ENCODE assay signal across 13 cellular contexts in genomic region chr19:48591021-48591420, GRCh38. TPM values are rescaled to one million over a fixed set of nuclear protein-coding genes. Genes with fewer than 3 reads are reported as not detected.
DNase-seq lines count a peak whose midpoint lies in the region; ATAC-seq and TF ChIP-seq lines count a peak whose summit lies in the region.
"Had no signal": no experiment of that assay in that cellular context is flagged by ENCODE, and none has a peak within 500 bp of the region (broad histone marks: within the 10 kb centered on the region; RNA-seq: fewer than 3 reads in every experiment).

No MANE protein-coding gene starts in this region.

- POLR2A ChIA-PET in activated CD4-positive, alpha-beta T cell treated with anti-CD3 and anti-CD28 coated beads, Interleukin-2, amount 10 ng/mL, durations not matched to agents 7 days and 5 days (lab: Charles Lee) = no interaction called here
- POLR2A ChIA-PET in activated CD4-positive, alpha-beta T cell treated with anti-CD3 and anti-CD28 coated beads for 36 hours (lab: Charles Lee) = no interaction called here

- peak overlapping the region; percentile 50 for H3K27ac Mint-ChIP-seq in activated CD4-positive, alpha-beta T cell treated with anti-CD3 and anti-CD28 coated beads, Interleukin-2, amount 10 ng/mL, durations not matched to agents 7 days and 5 days
- H3K27ac Mint-ChIP-seq in activated CD4-positive, alpha-beta T cell treated with anti-CD3 and anti-CD28 coated beads for 36 hours = no peak overlapping the region

- H3K36me3 Mint-ChIP-seq in activated CD4-positive, alpha-beta T cell treated with anti-CD3 and anti-CD28 coated beads, Interleukin-2, amount 10 ng/mL, durations not matched to agents 7 days and 5 days (ENCODE audit: low read depth) = peaks cover 5% of the 10 kb centered on the region
- H3K36me3 Mint-ChIP-seq in activated CD4-positive, alpha-beta T cell treated with anti-CD3 and anti-CD28 coated beads for 36 hours (ENCODE audit: low read depth) = no peaks in the 10 kb centered on the region

- no peaks in the 10 kb centered on the region for H3K36me3 ChIP-seq in uterus
- H3K36me3 ChIP-seq: thoracic aorta had no signal

- ATAC-seq in activated CD4-positive, alpha-beta T cell treated with anti-CD3 and anti-CD28 coated beads for 36 hours = no peak

- intact Hi-C loops in activated CD4-positive, alpha-beta T cell treated with anti-CD3 and anti-CD28 coated beads for 36 hours (cut with DNase I, micrococcal nuclease) = no loop called here
- intact Hi-C loops in uterus (cut with DNase I; ENCODE audit: low total_unique reads) = no loop called here

- DNase-seq in activated CD4-positive, alpha-beta T cell treated with anti-CD3 and anti-CD28 coated beads, Interleukin-2, amount 10 ng/mL, durations not matched to agents 7 days and 5 days = no peak
- DNase-seq in activated CD4-positive, alpha-beta T cell treated with anti-CD3 and anti-CD28 coated beads for 36 hours = no peak
- DNase-seq in SW480 (ENCODE audit: low spot score) = peak; percentile 30
- DNase-seq in myocyte (ENCODE audit: low read depth) = peak; percentile 7
- no peak for DNase-seq in NCI-H1092 (lab: John Stamatoyannopoulos, UW)
- no peak for DNase-seq in uterus
- DNase-seq: erythroblast, MM.1S, retina, Right ventricle myocardium superior had no signal

- H3K4me1 ChIP-seq in uterus = no peaks in the 10 kb centered on the region

- no peak overlapping the region for H3K4me3 ChIP-seq in uterus
- H3K4me3 ChIP-seq: thoracic aorta had no signal

- no peak for TF ChIP-seq POLR2A in uterus (IDR thresholded peaks at IDR 0.05)

- H3K27me3 ChIP-seq in uterus = no peaks in the 10 kb centered on the region

- H3K27me3 Mint-ChIP-seq in activated CD4-positive, alpha-beta T cell treated with anti-CD3 and anti-CD28 coated beads, Interleukin-2, amount 10 ng/mL, durations not matched to agents 7 days and 5 days = no peaks in the 10 kb centered on the region
- H3K27me3 Mint-ChIP-seq in activated CD4-positive, alpha-beta T cell treated with anti-CD3 and anti-CD28 coated beads for 36 hours = no peaks in the 10 kb centered on the region

- no peaks in the 10 kb centered on the region for H3K9me3 Mint-ChIP-seq in activated CD4-positive, alpha-beta T cell treated with anti-CD3 and anti-CD28 coated beads, Interleukin-2, amount 10 ng/mL, durations not matched to agents 7 days and 5 days
- no peaks in the 10 kb centered on the region for H3K9me3 Mint-ChIP-seq in activated CD4-positive, alpha-beta T cell treated with anti-CD3 and anti-CD28 coated beads for 36 hours (ENCODE audit: low read depth)

- TF ChIP-seq CTCF in uterus (IDR thresholded peaks at IDR 0.05) = no peak

- CTCF ChIA-PET in activated CD4-positive, alpha-beta T cell treated with anti-CD3 and anti-CD28 coated beads, Interleukin-2, amount 10 ng/mL, durations not matched to agents 7 days and 5 days (lab: Charles Lee) = interaction anchor here (3.7 kb wide), 1 partner anchor 83 kb away, joined by 19 read pairs; no protein-coding TSS in a partner anchor
- CTCF ChIA-PET in activated CD4-positive, alpha-beta T cell treated with anti-CD3 and anti-CD28 coated beads for 36 hours (lab: Charles Lee) = interaction anchor here (2.8 kb wide), 1 partner anchor 18 kb away, joined by 10 read pairs; no protein-coding TSS in a partner anchor

- no peak overlapping the region for H3K27ac ChIP-seq in uterus
- H3K27ac ChIP-seq: thoracic aorta had no signal

- peaks cover 20% of the 10 kb centered on the region for H3K4me1 Mint-ChIP-seq in activated CD4-positive, alpha-beta T cell treated with anti-CD3 and anti-CD28 coated beads, Interleukin-2, amount 10 ng/mL, durations not matched to agents 7 days and 5 days
- peaks cover 15% of the 10 kb centered on the region for H3K4me1 Mint-ChIP-seq in activated CD4-positive, alpha-beta T cell treated with anti-CD3 and anti-CD28 coated beads for 36 hours

- H3K4me3 Mint-ChIP-seq in activated CD4-positive, alpha-beta T cell treated with anti-CD3 and anti-CD28 coated beads, Interleukin-2, amount 10 ng/mL, durations not matched to agents 7 days and 5 days = no peak overlapping the region
- H3K4me3 Mint-ChIP-seq in activated CD4-positive, alpha-beta T cell treated with anti-CD3 and anti-CD28 coated beads for 36 hours = no peak overlapping the region

- H3K9me3 ChIP-seq in uterus = no peaks in the 10 kb centered on the region
- H3K9me3 ChIP-seq: thoracic aorta had no signal

RNA-seq across cellular contexts. Expression of gene SPACA4, which starts 15.5 kb away (rescaled TPM):
- total RNA-seq in activated CD4-positive, alpha-beta T cell treated with anti-CD3 and anti-CD28 coated beads, Interleukin-2, amount 10 ng/mL, durations not matched to agents 7 days and 5 days = not detected
- not detected for total RNA-seq in activated CD4-positive, alpha-beta T cell treated with anti-CD3 and anti-CD28 coated beads for 36 hours
- total RNA-seq in myocyte = not detected in 2 replicates
- polyA plus RNA-seq in myocyte (2012) = 0.10 TPM
- not detected for total RNA-seq in uterus
- total RNA-seq: mucosa of gallbladder, NCI-H460, Right ventricle myocardium superior, thoracic aorta had no signal

RNA-seq across cellular contexts. Expression of gene FAM83E, which starts 23.9 kb away (rescaled TPM):
- total RNA-seq in activated CD4-positive, alpha-beta T cell treated with anti-CD3 and anti-CD28 coated beads, Interleukin-2, amount 10 ng/mL, durations not matched to agents 7 days and 5 days = 1 to 10 TPM; 2.5 TPM
- 1 to 10 TPM; 1.5 to 4.1 TPM for total RNA-seq in activated CD4-positive, alpha-beta T cell treated with anti-CD3 and anti-CD28 coated beads for 36 hours
- total RNA-seq in myocyte (5.1 and 7.9 TPM in 2 replicates), uterus (1 to 10 TPM in 2 of 4 donors, not detected in 2; 1.8 TPM)
- polyA plus RNA-seq in myocyte (2012) = 0.77 TPM
- total RNA-seq: Right ventricle myocardium superior had no signal

RNA-seq across cellular contexts. Expression of gene RPL18, which starts 28.0 kb away (rescaled TPM):
- 1,000 to 10,000 TPM; 1,477 to 1,601 TPM for total RNA-seq in activated CD4-positive, alpha-beta T cell treated with anti-CD3 and anti-CD28 coated beads, Interleukin-2, amount 10 ng/mL, durations not matched to agents 7 days and 5 days
- total RNA-seq in activated CD4-positive, alpha-beta T cell treated with anti-CD3 and anti-CD28 coated beads for 36 hours = 1,000 to 10,000 TPM; 2,026 to 2,191 TPM
- total RNA-seq in myocyte (1,744 and 2,296 TPM in 2 replicates), uterus (1,000 to 10,000 TPM; 1,515 to 5,795 (median 3,195) TPM)
- 1,684 TPM for polyA plus RNA-seq in myocyte (2012)

RNA-seq across cellular contexts. Expression of gene SPHK2, which starts 28.3 kb away (rescaled TPM):
- total RNA-seq in activated CD4-positive, alpha-beta T cell treated with anti-CD3 and anti-CD28 coated beads, Interleukin-2, amount 10 ng/mL, durations not matched to agents 7 days and 5 days = 10 to 100 TPM; 28.2 to 33.6 TPM
- total RNA-seq in activated CD4-positive, alpha-beta T cell treated with anti-CD3 and anti-CD28 coated beads for 36 hours = 10 to 100 TPM; 27.0 TPM
- total RNA-seq in myocyte (11.0 and 16.5 TPM in 2 replicates), uterus (10 to 100 TPM; 10.0 to 27.2 (median 21.7) TPM)
- 13.6 TPM for polyA plus RNA-seq in myocyte (2012)

RNA-seq across cellular contexts. Expression of gene SULT2B1, which starts 39.0 kb away (rescaled TPM):
- total RNA-seq in activated CD4-positive, alpha-beta T cell treated with anti-CD3 and anti-CD28 coated beads, Interleukin-2, amount 10 ng/mL, durations not matched to agents 7 days and 5 days = under 1 TPM; 0.21 to 0.30 TPM
- total RNA-seq in activated CD4-positive, alpha-beta T cell treated with anti-CD3 and anti-CD28 coated beads for 36 hours = not detected
- total RNA-seq in myocyte (not detected in 2 replicates), uterus (under 1 TPM in 1 of 4 donors, not detected in 3; 0.41 TPM)
- 0.15 TPM for polyA plus RNA-seq in myocyte (2012)
- total RNA-seq: thoracic aorta had no signal

Comparison
In these comparisons a context has a peak if more than half of its experiments do, and no peak if none do; other contexts are left out.
1. DNase-seq: peak in SW480 (single experiment) and myocyte (single experiment); none in activated CD4-positive, alpha-beta T cell treated with anti-CD3 and anti-CD28 coated beads, Interleukin-2, amount 10 ng/mL, durations not matched to agents 7 days and 5 days (single experiment), activated CD4-positive, alpha-beta T cell treated with anti-CD3 and anti-CD28 coated beads for 36 hours (single experiment), NCI-H1092 (single experiment) and uterus (0 of 2).